In genomic region chr6:145532361-145532760, GRCh38 we compare ENCODE assay signal across 22 cellular contexts.
"Had no signal": no experiment of that assay in that cellular context is flagged by ENCODE, and none has a peak within 500 bp of the region (broad histone marks: within the 10 kb centered on the region; RNA-seq: fewer than 3 reads in every experiment).

No MANE protein-coding gene starts in this region.

- H3K27ac ChIP-seq: epithelial cell of prostate, lower lobe of right lung, sigmoid colon, testis, uterus had no signal

- H3K36me3 ChIP-seq: heart right ventricle, lower lobe of right lung, sigmoid colon, uterus had no signal

- DNase-seq: activated B cell treated with CpG ODN at 0.5 μM for 24 hours; activated CD4-positive, alpha-beta T cell treated with anti-CD3 and anti-CD28 coated beads for 4 hours; activated CD4-positive, alpha-beta T cell treated with anti-CD3 and anti-CD28 coated beads, Interleukin-2, amount 50 U/mL, for 48 hours; activated CD8-positive, alpha-beta memory T cell treated with anti-CD3 and anti-CD28 coated beads, Interleukin-2, amount 50 U/mL, for 48 hours; activated naive CD4-positive, alpha-beta T cell treated with anti-CD3 and anti-CD28 coated beads for 36 hours; activated naive CD8-positive, alpha-beta T cell treated with anti-CD3 and anti-CD28 coated beads, Interleukin-2, amount 10 ng/mL, durations not matched to agents 7 days and 5 days; activated T-cell treated with anti-CD3 and anti-CD28 coated beads, Interleukin-2, amount 50 U/mL, for 4 hours; amygdala; cerebellar nuclear complex; cortex of kidney; heart right ventricle; lower lobe of right lung; naive thymus-derived CD4-positive, alpha-beta T cell; sigmoid colon; stimulated activated CD4-positive, alpha-beta T cell treated with anti-CD3 and anti-CD28 coated beads, Interleukin-2, amount 100 ng/mL, for 48 hours; stimulated activated naive CD4-positive, alpha-beta T cell; T-helper 9 cell; testis; trophoblast cell; uterus had no signal

- H3K27me3 ChIP-seq: heart right ventricle, sigmoid colon, testis, uterus had no signal

- H3K9me3 ChIP-seq: heart right ventricle, lower lobe of right lung, sigmoid colon, testis, uterus had no signal

- H3K27ac Mint-ChIP-seq: activated B cell treated with CpG ODN at 0.5 μM for 24 hours; activated naive CD4-positive, alpha-beta T cell treated with anti-CD3 and anti-CD28 coated beads for 36 hours; activated naive CD8-positive, alpha-beta T cell treated with anti-CD3 and anti-CD28 coated beads, Interleukin-2, amount 10 ng/mL, durations not matched to agents 7 days and 5 days; naive thymus-derived CD4-positive, alpha-beta T cell had no signal

- H3K4me1 Mint-ChIP-seq: activated B cell treated with CpG ODN at 0.5 μM for 24 hours; activated naive CD8-positive, alpha-beta T cell treated with anti-CD3 and anti-CD28 coated beads, Interleukin-2, amount 10 ng/mL, durations not matched to agents 7 days and 5 days; neural crest cell had no signal

- H3K27me3 Mint-ChIP-seq: activated naive CD8-positive, alpha-beta T cell treated with anti-CD3 and anti-CD28 coated beads, Interleukin-2, amount 10 ng/mL, durations not matched to agents 7 days and 5 days had no signal

- H3K36me3 Mint-ChIP-seq: activated naive CD8-positive, alpha-beta T cell treated with anti-CD3 and anti-CD28 coated beads, Interleukin-2, amount 10 ng/mL, durations not matched to agents 7 days and 5 days; naive thymus-derived CD4-positive, alpha-beta T cell had no signal

- H3K9me3 Mint-ChIP-seq: activated B cell treated with CpG ODN at 0.5 μM for 24 hours; activated naive CD4-positive, alpha-beta T cell treated with anti-CD3 and anti-CD28 coated beads for 36 hours; activated naive CD8-positive, alpha-beta T cell treated with anti-CD3 and anti-CD28 coated beads, Interleukin-2, amount 10 ng/mL, durations not matched to agents 7 days and 5 days; neural crest cell had no signal

- H3K4me3 ChIP-seq: heart right ventricle, lower lobe of right lung, sigmoid colon, testis, uterus had no signal

- H3K4me1 ChIP-seq: lower lobe of right lung, sigmoid colon, testis, uterus had no signal

- H3K4me3 Mint-ChIP-seq: activated B cell treated with CpG ODN at 0.5 μM for 24 hours; activated naive CD4-positive, alpha-beta T cell treated with anti-CD3 and anti-CD28 coated beads for 36 hours; activated naive CD8-positive, alpha-beta T cell treated with anti-CD3 and anti-CD28 coated beads, Interleukin-2, amount 10 ng/mL, durations not matched to agents 7 days and 5 days; activated T-cell treated with anti-CD3 and anti-CD28 coated beads, Interleukin-2, amount 50 U/mL, for 4 hours; naive thymus-derived CD4-positive, alpha-beta T cell; neural crest cell had no signal
